ENCODE assay signal across 11 cellular contexts in genomic region chr3:110414851-110415250, GRCh38.
DNase-seq lines count a peak whose midpoint lies in the region; ATAC-seq and TF ChIP-seq lines count a peak whose summit lies in the region.
"Had no signal": no experiment of that assay in that cellular context is flagged by ENCODE, and none has a peak within 500 bp of the region (broad histone marks: within the 10 kb centered on the region; RNA-seq: fewer than 3 reads in every experiment).

No MANE protein-coding gene starts in this region.

- peak overlapping the region; percentile 85 for H3K27ac ChIP-seq in mesenchymal stem cell (ENCODE audit: low read length, poor library complexity, severe bottlenecking)

- no peaks in the 10 kb centered on the region for H3K9me3 ChIP-seq in mesenchymal stem cell (ENCODE audit: control insufficient read depth, low read length)

- POLR2A ChIA-PET in activated CD4-positive, alpha-beta memory T cell treated with anti-CD3 and anti-CD28 coated beads for 36 hours (lab: Charles Lee): no interaction called here
- POLR2A ChIA-PET in activated CD8-positive, alpha-beta T cell treated with anti-CD3 and anti-CD28 coated beads for 36 hours (lab: Charles Lee): no interaction called here

- H3K36me3 Mint-ChIP-seq in activated CD4-positive, alpha-beta memory T cell treated with anti-CD3 and anti-CD28 coated beads for 36 hours: no peaks in the 10 kb centered on the region
- no peaks in the 10 kb centered on the region for H3K36me3 Mint-ChIP-seq in activated CD8-positive, alpha-beta T cell treated with anti-CD3 and anti-CD28 coated beads for 36 hours (ENCODE audit: low read depth)
- H3K36me3 Mint-ChIP-seq: CD4-positive, alpha-beta memory T cell; natural killer cell treated with Interleukin-12 subunit alpha and Interleukin-12 subunit beta and Interleukin-15 and Interleukin-18, amount 100 ng/mL, for 72 hours had no signal

- H3K79me1 ChIP-seq in mesenchymal stem cell (replicated peaks; ENCODE audit: low read length, poor library complexity, severe bottlenecking): no peaks in the 10 kb centered on the region

- H3K4me3 Mint-ChIP-seq in activated CD4-positive, alpha-beta memory T cell treated with anti-CD3 and anti-CD28 coated beads for 36 hours: no peak overlapping the region
- H3K4me3 Mint-ChIP-seq in activated CD8-positive, alpha-beta T cell treated with anti-CD3 and anti-CD28 coated beads for 36 hours: no peak overlapping the region
- H3K4me3 Mint-ChIP-seq: CD4-positive, alpha-beta memory T cell; natural killer cell treated with Interleukin-12 subunit alpha and Interleukin-12 subunit beta and Interleukin-15 and Interleukin-18, amount 100 ng/mL, for 72 hours had no signal

- TF ChIP-seq CTCF in AG10803 (conservative IDR thresholded peaks at IDR 0.05; ENCODE audit: low read length) (no peak), cardiac fibroblast (IDR thresholded peaks at IDR 0.05; ENCODE audit: low read depth, low read length) (no peak)
- no peak for TF ChIP-seq CTCF in activated CD8-positive, alpha-beta T cell treated with anti-CD3 and anti-CD28 coated beads for 36 hours (IDR thresholded peaks at IDR 0.05)

- CTCF ChIA-PET in activated CD4-positive, alpha-beta memory T cell treated with anti-CD3 and anti-CD28 coated beads for 36 hours (lab: Charles Lee): no interaction called here
- CTCF ChIA-PET in activated CD8-positive, alpha-beta T cell treated with anti-CD3 and anti-CD28 coated beads for 36 hours (lab: Charles Lee): no interaction called here

- H3K4me1 Mint-ChIP-seq in activated CD4-positive, alpha-beta memory T cell treated with anti-CD3 and anti-CD28 coated beads for 36 hours (ENCODE audit: low read depth): no peaks in the 10 kb centered on the region
- no peaks in the 10 kb centered on the region for H3K4me1 Mint-ChIP-seq in activated CD8-positive, alpha-beta T cell treated with anti-CD3 and anti-CD28 coated beads for 36 hours (ENCODE audit: low read depth)
- H3K4me1 Mint-ChIP-seq: CD4-positive, alpha-beta memory T cell had no signal

- H3K4ac ChIP-seq in mesenchymal stem cell (ENCODE audit: low read depth in 1 of 2, low read length in 2 of 2): no peak overlapping the region

- H2BK120ac ChIP-seq in mesenchymal stem cell (ENCODE audit: low read depth, low read length): peak overlapping the region; percentile 8

- no peak overlapping the region for H3K27ac Mint-ChIP-seq in activated CD4-positive, alpha-beta memory T cell treated with anti-CD3 and anti-CD28 coated beads for 36 hours
- H3K27ac Mint-ChIP-seq in activated CD8-positive, alpha-beta T cell treated with anti-CD3 and anti-CD28 coated beads for 36 hours: no peak overlapping the region
- H3K27ac Mint-ChIP-seq: CD4-positive, alpha-beta memory T cell; natural killer cell treated with Interleukin-12 subunit alpha and Interleukin-12 subunit beta and Interleukin-15 and Interleukin-18, amount 100 ng/mL, for 72 hours had no signal

- H4K91ac ChIP-seq in mesenchymal stem cell (ENCODE audit: low read length): no peak overlapping the region

- H3K9me3 Mint-ChIP-seq in activated CD4-positive, alpha-beta memory T cell treated with anti-CD3 and anti-CD28 coated beads for 36 hours: no peaks in the 10 kb centered on the region
- H3K9me3 Mint-ChIP-seq in activated CD8-positive, alpha-beta T cell treated with anti-CD3 and anti-CD28 coated beads for 36 hours: no peaks in the 10 kb centered on the region
- H3K9me3 Mint-ChIP-seq: CD4-positive, alpha-beta memory T cell had no signal

- H3K27me3 ChIP-seq in mesenchymal stem cell (ENCODE audit: control insufficient read depth in 1 of 2, insufficient read depth in 1 of 2, low read length in 2 of 2): no peaks in the 10 kb centered on the region

- no peak overlapping the region for H3K4me3 ChIP-seq in AG10803 (ENCODE audit: low read length)
- H3K4me3 ChIP-seq in cardiac fibroblast (replicated peaks in 1 of 2; ENCODE audit: low read depth in 2 of 2, low read length in 2 of 2): no peak overlapping the region
- no peak overlapping the region for H3K4me3 ChIP-seq in mesenchymal stem cell (ENCODE audit: insufficient read depth in 1 of 2, low read depth in 1 of 2, low read length in 2 of 2)

- no peaks in the 10 kb centered on the region for H3K36me3 ChIP-seq in mesenchymal stem cell (ENCODE audit: control insufficient read depth in 1 of 2, insufficient read depth in 2 of 2, low read depth in 1 of 2, low read length in 2 of 2)

- intact Hi-C loops in activated CD4-positive, alpha-beta memory T cell treated with anti-CD3 and anti-CD28 coated beads for 36 hours (cut with micrococcal nuclease): no loop called here
- intact Hi-C loops in activated CD8-positive, alpha-beta T cell treated with anti-CD3 and anti-CD28 coated beads for 36 hours (cut with micrococcal nuclease): no loop called here

- H3K9ac ChIP-seq in mesenchymal stem cell (ENCODE audit: low read length): peak overlapping the region; percentile 32

- H2BK5ac ChIP-seq in mesenchymal stem cell (ENCODE audit: low read depth, low read length, poor library complexity, severe bottlenecking): peak overlapping the region; percentile 75

- no peak overlapping the region for H2AK5ac ChIP-seq in mesenchymal stem cell (ENCODE audit: low read length, severe bottlenecking)

- no peak overlapping the region for H4K8ac ChIP-seq in mesenchymal stem cell (ENCODE audit: low read length)

- H2AFZ ChIP-seq in mesenchymal stem cell (ENCODE audit: low read depth, low read length): no peak overlapping the region

- H2BK15ac ChIP-seq in mesenchymal stem cell (ENCODE audit: low read depth, poor library complexity, severe bottlenecking): no peak overlapping the region

- H3K14ac ChIP-seq in mesenchymal stem cell (ENCODE audit: low read length in 2 of 2): no peak overlapping the region

- peak overlapping the region in 1 of 2 experiments; percentile 75 for H3K18ac ChIP-seq in mesenchymal stem cell (ENCODE audit: low read depth in 1 of 2, low read length in 2 of 2)

- 0% methylated on average over 3 of the region's 3 CpGs for WGBS in mesenchymal stem cell

- no peak overlapping the region for H3K23ac ChIP-seq in mesenchymal stem cell (ENCODE audit: low read length in 2 of 2)

- H3K4me2 ChIP-seq in mesenchymal stem cell (ENCODE audit: low read length, poor library complexity, severe bottlenecking): no peak overlapping the region

- H3K27me3 Mint-ChIP-seq in activated CD4-positive, alpha-beta memory T cell treated with anti-CD3 and anti-CD28 coated beads for 36 hours: peaks cover 3% of the 10 kb centered on the region
- peaks cover 3% of the 10 kb centered on the region for H3K27me3 Mint-ChIP-seq in activated CD8-positive, alpha-beta T cell treated with anti-CD3 and anti-CD28 coated beads for 36 hours
- H3K27me3 Mint-ChIP-seq: natural killer cell treated with Interleukin-12 subunit alpha and Interleukin-12 subunit beta and Interleukin-15 and Interleukin-18, amount 100 ng/mL, for 72 hours had no signal

- H3K4me1 ChIP-seq in mesenchymal stem cell (ENCODE audit: control insufficient read depth, insufficient read depth, low read depth, low read length): peaks cover 2% of the 10 kb centered on the region

- ATAC-seq in activated CD8-positive, alpha-beta T cell treated with anti-CD3 and anti-CD28 coated beads for 36 hours: no peak
- ATAC-seq: natural killer cell treated with Interleukin-12 subunit alpha and Interleukin-12 subunit beta and Interleukin-15 and Interleukin-18, amount 100 ng/mL, for 72 hours had no signal

- peak; percentile 73 for DNase-seq in AG10803 (ENCODE audit: low read depth)
- peak; percentile 85 for DNase-seq in HT1080 (ENCODE audit: low read depth)
- peak; percentile 60 to 90 for DNase-seq in cardiac fibroblast (ENCODE audit: low read depth in 2 of 2)
- DNase-seq in mesenchymal stem cell: peak; percentile 75
- DNase-seq in activated CD4-positive, alpha-beta memory T cell treated with anti-CD3 and anti-CD28 coated beads for 36 hours: no peak
- DNase-seq in activated CD8-positive, alpha-beta T cell treated with anti-CD3 and anti-CD28 coated beads for 36 hours: no peak
- DNase-seq in NCI-H748 (lab: John Stamatoyannopoulos, UW; ENCODE audit: unreplicated experiment): no peak
- DNase-seq in NCI-H1417 treated with DMSO at 0.1 percent for 48 hours (lab: John Stamatoyannopoulos, UW): no peak
- DNase-seq: CD4-positive, alpha-beta memory T cell; erythroblast had no signal

- H2BK12ac ChIP-seq in mesenchymal stem cell (ENCODE audit: low read length in 2 of 2): no peak overlapping the region

Comparison
In these comparisons a context has a peak if more than half of its experiments do, and no peak if none do; other contexts are left out.
1. DNase-seq: peak in AG10803 (single experiment), HT1080 (single experiment), cardiac fibroblast (2 of 2) and mesenchymal stem cell (single experiment); none in activated CD4-positive, alpha-beta memory T cell treated with anti-CD3 and anti-CD28 coated beads for 36 hours (single experiment), activated CD8-positive, alpha-beta T cell treated with anti-CD3 and anti-CD28 coated beads for 36 hours (single experiment), NCI-H748 (single experiment) and NCI-H1417 treated with DMSO at 0.1 percent for 48 hours (single experiment).